ENCODE assay signal across 11 cellular contexts in genomic region chr10:96740579-96741281, GRCh38. TPM values are rescaled to one million over a fixed set of nuclear protein-coding genes. Genes with fewer than 3 reads are reported as not detected.
DNase-seq lines count a peak whose midpoint lies in the region; ATAC-seq and TF ChIP-seq lines count a peak whose summit lies in the region.
"Had no signal": no experiment of that assay in that cellular context is flagged by ENCODE, and none has a peak within 500 bp of the region (broad histone marks: within the 10 kb centered on the region; RNA-seq: fewer than 3 reads in every experiment).

No MANE protein-coding gene starts in this region.

- H3K4me1 Mint-ChIP-seq in natural killer cell, result peaks cover 10 to 21% of the 10 kb centered on the region in 2 donors

- DNase-seq in CD1c-positive myeloid dendritic cell (ENCODE audit: extremely low spot score), result peak; percentile 94
- DNase-seq in NOMO-1 treated with dmso at 0.1 percent for 144 hours (lab: John Stamatoyannopoulos, UW; ENCODE audit: unreplicated experiment), result peak; percentile 86
- DNase-seq in germinal center (ENCODE audit: low spot score), result peak; percentile 51
- DNase-seq in natural killer cell, result no peak
- no peak for DNase-seq in T-helper 1 cell
- no peak for DNase-seq in esophagus squamous epithelium (lab: John Stamatoyannopoulos, UW)
- no peak for DNase-seq in NCI-H524 treated with DMSO at 0.1 percent for 48 hours (lab: John Stamatoyannopoulos, UW)
- no peak for DNase-seq in DMS 273 treated with DMSO at 0.1 percent for 48 hours (lab: John Stamatoyannopoulos, UW)
- DNase-seq: activated T-cell treated with anti-CD3 and anti-CD28 coated beads for 4 hours, NCI-H510A treated with DMSO at 0.1 percent for 48 hours had no signal

- ATAC-seq in natural killer cell, result peak in 2 of 3 donors; percentile 49 to 78

- H3K9me3 Mint-ChIP-seq in natural killer cell, result no peaks in the 10 kb centered on the region

- no peaks in the 10 kb centered on the region for H3K9me3 ChIP-seq in esophagus squamous epithelium

- no peak for TF ChIP-seq CTCF in natural killer cell (IDR thresholded peaks at IDR 0.05)
- no peak for TF ChIP-seq CTCF in esophagus squamous epithelium (IDR thresholded peaks at IDR 0.05)

- H3K4me1 ChIP-seq in esophagus squamous epithelium, result no peaks in the 10 kb centered on the region

- peaks cover 0 to 3% of the 10 kb centered on the region in 2 donors for H3K27me3 Mint-ChIP-seq in natural killer cell (ENCODE audit: low read depth in 2 of 2)

- H3K36me3 Mint-ChIP-seq in natural killer cell, result no peaks in the 10 kb centered on the region

- peak overlapping the region in 1 of 2 donors; percentile 74 for H3K27ac Mint-ChIP-seq in natural killer cell

- H3K4me3 Mint-ChIP-seq in natural killer cell, result no peak overlapping the region

- peak overlapping the region in 2 of 4 donors; percentile 29 to 34 for H3K27ac ChIP-seq in esophagus squamous epithelium

- intact Hi-C loops in natural killer cell (cut with micrococcal nuclease), result no loop called here
- intact Hi-C loops in esophagus squamous epithelium (cut with DNase I), result no loop called here

- WGBS in esophagus squamous epithelium, 2 donors, result 58 to 68% methylated on average over 9 of the region's 9 CpGs

- H3K27me3 ChIP-seq in esophagus squamous epithelium, result no peaks in the 10 kb centered on the region

- no peak overlapping the region for H3K4me3 ChIP-seq in esophagus squamous epithelium
- H3K4me3 ChIP-seq: smooth muscle cell had no signal

- no peaks in the 10 kb centered on the region for H3K36me3 ChIP-seq in esophagus squamous epithelium

- TF ChIP-seq POLR2A in esophagus squamous epithelium (IDR thresholded peaks at IDR 0.05), result peak in 1 of 4 donors; percentile 7

RNA-seq across cellular contexts. Expression of gene PIK3AP1, which starts 20.4 kb away (rescaled TPM):
- total RNA-seq in natural killer cell (100 to 1,000 TPM in 1 of 3 donors, 10 to 100 TPM in 2; 95.3 to 137 (median 97.1) TPM), esophagus squamous epithelium (1 to 10 TPM in 3 of 4 donors, under 1 TPM in 1; 0.57 to 7.6 (median 3.7) TPM)

Comparison
In these comparisons a context has a peak if more than half of its experiments do, and no peak if none do; other contexts are left out.
1. DNase-seq: peak in CD1c-positive myeloid dendritic cell (single experiment), NOMO-1 treated with dmso at 0.1 percent for 144 hours (single experiment) and germinal center (single experiment); none in natural killer cell (single experiment), T-helper 1 cell (0 of 5), esophagus squamous epithelium (single experiment), NCI-H524 treated with DMSO at 0.1 percent for 48 hours (single experiment) and DMS 273 treated with DMSO at 0.1 percent for 48 hours (single experiment).
2. RNA of gene PIK3AP1, which starts 20.4 kb away (total RNA-seq): 95.3 to 137 TPM in natural killer cell; 0.57 to 7.6 TPM in esophagus squamous epithelium; every median in the first group is over 10 times any median in the second.